ENCODE assay signal across 1 cellular context in the genomic region with DNA sequence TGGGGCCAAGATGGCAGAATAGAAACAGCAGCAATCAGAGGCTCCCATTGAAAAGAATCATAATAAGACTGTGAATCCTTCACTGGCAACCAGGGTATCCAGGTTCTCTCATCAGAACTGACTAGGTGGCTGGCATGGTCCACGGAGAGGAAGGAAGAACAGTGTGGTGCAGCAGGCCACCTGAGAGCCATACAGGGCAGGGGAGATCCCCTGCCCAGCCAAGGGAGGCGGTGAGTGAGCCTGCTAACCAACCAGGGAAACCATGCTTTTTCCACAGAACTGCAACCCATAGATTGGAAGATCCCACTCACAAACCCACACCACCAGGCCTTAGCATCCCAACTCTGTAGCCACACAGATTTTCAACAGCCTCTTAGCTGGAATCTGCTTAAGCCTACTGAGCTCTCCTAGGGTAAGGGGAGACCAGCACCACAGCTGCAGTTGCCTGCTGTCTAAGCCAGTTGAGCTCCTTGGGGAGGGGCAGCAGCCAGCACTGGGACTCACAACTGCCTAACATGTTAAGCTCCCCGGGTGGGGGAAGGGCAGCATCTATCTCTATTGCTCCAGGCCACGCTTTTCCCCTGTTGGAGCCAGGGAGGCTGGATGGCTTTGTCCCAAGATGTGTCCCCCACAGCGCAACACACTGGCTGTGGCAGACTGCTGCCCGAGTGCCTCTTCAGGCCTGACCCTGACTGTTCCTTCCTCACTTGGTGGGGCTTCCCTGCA.
TF ChIP-seq lines count a peak whose summit lies in the region.

No MANE protein-coding gene starts in this region.

TF ChIP-seq in H1, 55 proteins besides CTCF, POLR2A, EP300 and RAD21:
- TF ChIP-seq SP1 (IDR thresholded peaks at IDR 0.05; ENCODE audit: low read depth, low read length), result no peak
- no peak for TF ChIP-seq BRCA1 (IDR thresholded peaks at IDR 0.05; ENCODE audit: low read depth, low read length)
- TF ChIP-seq, protein P1, sequence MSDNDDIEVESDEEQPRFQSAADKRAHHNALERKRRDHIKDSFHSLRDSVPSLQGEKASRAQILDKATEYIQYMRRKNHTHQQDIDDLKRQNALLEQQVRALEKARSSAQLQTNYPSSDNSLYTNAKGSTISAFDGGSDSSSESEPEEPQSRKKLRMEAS (IDR thresholded peaks at IDR 0.05), result no peak
- no peak for TF ChIP-seq SUZ12 (IDR thresholded peaks at IDR 0.05; ENCODE audit: low read length)
- no peak for TF ChIP-seq CBX5 (IDR thresholded peaks at IDR 0.05; ENCODE audit: low read depth, low read length)
- no peak for TF ChIP-seq KDM1A (IDR thresholded peaks at IDR 0.05; ENCODE audit: borderline replicate concordance, low read length)
- no peak for TF ChIP-seq HDAC6 (IDR thresholded peaks at IDR 0.05; ENCODE audit: low read depth, low read length)
- no peak for TF ChIP-seq CREB1 (IDR thresholded peaks at IDR 0.05)
- no peak for TF ChIP-seq TBP (IDR thresholded peaks at IDR 0.05; ENCODE audit: low read depth, low read length)
- no peak for TF ChIP-seq PHF8 (conservative IDR thresholded peaks at IDR 0.05; ENCODE audit: low read depth, low read length)
- TF ChIP-seq, protein P2, sequence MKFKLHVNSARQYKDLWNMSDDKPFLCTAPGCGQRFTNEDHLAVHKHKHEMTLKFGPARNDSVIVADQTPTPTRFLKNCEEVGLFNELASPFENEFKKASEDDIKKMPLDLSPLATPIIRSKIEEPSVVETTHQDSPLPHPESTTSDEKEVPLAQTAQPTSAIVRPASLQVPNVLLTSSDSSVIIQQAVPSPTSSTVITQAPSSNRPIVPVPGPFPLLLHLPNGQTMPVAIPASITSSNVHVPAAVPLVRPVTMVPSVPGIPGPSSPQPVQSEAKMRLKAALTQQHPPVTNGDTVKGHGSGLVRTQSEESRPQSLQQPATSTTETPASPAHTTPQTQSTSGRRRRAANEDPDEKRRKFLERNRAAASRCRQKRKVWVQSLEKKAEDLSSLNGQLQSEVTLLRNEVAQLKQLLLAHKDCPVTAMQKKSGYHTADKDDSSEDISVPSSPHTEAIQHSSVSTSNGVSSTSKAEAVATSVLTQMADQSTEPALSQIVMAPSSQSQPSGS (IDR thresholded peaks at IDR 0.05; ENCODE audit: low read length), result no peak
- no peak for TF ChIP-seq POU5F1 (IDR thresholded peaks at IDR 0.05; ENCODE audit: low read depth, low read length)
- no peak for TF ChIP-seq JUN (IDR thresholded peaks at IDR 0.05; ENCODE audit: low read depth, low read length)
- TF ChIP-seq SRF (IDR thresholded peaks at IDR 0.05; ENCODE audit: low read depth, low read length), result no peak
